ENCODE assay signal across 20 cellular contexts in genomic region chr1:230823835-230824485, GRCh38. TPM values are rescaled to one million over a fixed set of nuclear protein-coding genes. Genes with fewer than 3 reads are reported as not detected.
A peak's percentile ranks its signal among the peaks of the same experiment; 100 is the strongest.
DNase-seq lines count a peak whose midpoint lies in the region; ATAC-seq, FAIRE-seq and TF ChIP-seq lines count a peak whose summit lies in the region.
"Had no signal": no experiment of that assay in that cellular context is flagged by ENCODE, and none has a peak within 500 bp of the region (broad histone marks: within the 10 kb centered on the region; RNA-seq: fewer than 3 reads in every experiment).

No MANE protein-coding gene starts in this region.

- H3K36me3 ChIP-seq in bronchial epithelial cell (ENCODE audit: control insufficient read depth, insufficient read depth, low read length) (no peaks in the 10 kb centered on the region), mucosa of stomach (ENCODE audit: control insufficient read depth, insufficient read depth, low read length) (no peaks in the 10 kb centered on the region), thoracic aorta (no peaks in the 10 kb centered on the region)
- H3K36me3 ChIP-seq: Peyer's patch had no signal

- H3K4me1 ChIP-seq in mucosa of stomach (ENCODE audit: control insufficient read depth, insufficient read depth, low read length) (peaks cover 26% of the 10 kb centered on the region), thoracic aorta (ENCODE audit: control insufficient read depth in 1 of 2, low read depth in 2 of 2) (peaks cover 40 to 77% of the 10 kb centered on the region in 2 donors)

- no peak overlapping the region for H3K27ac Mint-ChIP-seq in activated CD4-positive, alpha-beta T cell treated with anti-CD3 and anti-CD28 coated beads, Interleukin-2, amount 10 ng/mL, durations not matched to agents 24 days and 14 days
- H3K27ac Mint-ChIP-seq: activated CD8-positive, alpha-beta T cell treated with anti-CD3 and anti-CD28 coated beads for 36 hours; CD8-positive, alpha-beta memory T cell; T-cell had no signal

- no peak overlapping the region for H3K4me3 Mint-ChIP-seq in activated CD4-positive, alpha-beta T cell treated with anti-CD3 and anti-CD28 coated beads, Interleukin-2, amount 10 ng/mL, durations not matched to agents 24 days and 14 days
- H3K4me3 Mint-ChIP-seq: activated CD8-positive, alpha-beta T cell treated with anti-CD3 and anti-CD28 coated beads for 36 hours; T-cell had no signal

- DNase-seq in activated CD4-positive, alpha-beta T cell treated with anti-CD3 and anti-CD28 coated beads, Interleukin-2, amount 10 ng/mL, durations not matched to agents 24 days and 14 days, result peak; percentile 42
- no peak for DNase-seq in activated CD4-positive, alpha-beta T cell treated with anti-CD3 and anti-CD28 coated beads, Interleukin-2, amount 50 U/mL, for 1 hour
- DNase-seq in bronchial epithelial cell (ENCODE audit: low read depth), result peak; percentile 28
- no peak for DNase-seq in thoracic aorta (ENCODE audit: low spot score)
- DNase-seq in stimulated activated naive CD4-positive, alpha-beta T cell (lab: John Stamatoyannopoulos, UW), result no peak
- DNase-seq in NCI-H2196 treated with DMSO at 0.1 percent for 48 hours (lab: John Stamatoyannopoulos, UW; ENCODE audit: unreplicated experiment), result no peak
- DNase-seq in NCI-H82 treated with DMSO at 0.1 percent for 48 hours (lab: John Stamatoyannopoulos, UW; ENCODE audit: unreplicated experiment), result no peak
- DNase-seq: ACHN; activated CD8-positive, alpha-beta T cell treated with anti-CD3 and anti-CD28 coated beads for 36 hours; CD8-positive, alpha-beta memory T cell; glutamatergic neuron; KBM-7; NCI-H2029 treated with DMSO at 0.1 percent for 48 hours; occipital lobe; Peyer's patch; T-cell had no signal

- H3K4me1 Mint-ChIP-seq in activated CD4-positive, alpha-beta T cell treated with anti-CD3 and anti-CD28 coated beads, Interleukin-2, amount 10 ng/mL, durations not matched to agents 24 days and 14 days, result no peaks in the 10 kb centered on the region
- H3K4me1 Mint-ChIP-seq: CD8-positive, alpha-beta memory T cell; T-cell had no signal

- H3K36me3 Mint-ChIP-seq in activated CD4-positive, alpha-beta T cell treated with anti-CD3 and anti-CD28 coated beads, Interleukin-2, amount 10 ng/mL, durations not matched to agents 24 days and 14 days (ENCODE audit: low read depth), result no peaks in the 10 kb centered on the region
- H3K36me3 Mint-ChIP-seq: CD8-positive, alpha-beta memory T cell; T-cell had no signal

- peak overlapping the region; percentile 84 to 91 for H3K27ac ChIP-seq in thoracic aorta
- H3K27ac ChIP-seq: Peyer's patch had no signal

- H3K4me3 ChIP-seq in bronchial epithelial cell (ENCODE audit: low read depth, low read length) (no peak overlapping the region), mucosa of stomach (ENCODE audit: low read length) (no peak overlapping the region), thoracic aorta (no peak overlapping the region)
- H3K4me3 ChIP-seq: Peyer's patch, skin epidermis had no signal

- H3K9me3 Mint-ChIP-seq in activated CD4-positive, alpha-beta T cell treated with anti-CD3 and anti-CD28 coated beads, Interleukin-2, amount 10 ng/mL, durations not matched to agents 24 days and 14 days, result no peaks in the 10 kb centered on the region
- H3K9me3 Mint-ChIP-seq: activated CD8-positive, alpha-beta T cell treated with anti-CD3 and anti-CD28 coated beads for 36 hours; CD8-positive, alpha-beta memory T cell; T-cell had no signal

- FAIRE-seq in bronchial epithelial cell (lab: Jason Lieb, UNC), result no peak
- FAIRE-seq: colon, urothelium cell line had no signal

- peaks cover 5% of the 10 kb centered on the region for H3K27me3 Mint-ChIP-seq in activated CD4-positive, alpha-beta T cell treated with anti-CD3 and anti-CD28 coated beads, Interleukin-2, amount 10 ng/mL, durations not matched to agents 24 days and 14 days
- H3K27me3 Mint-ChIP-seq: activated CD8-positive, alpha-beta T cell treated with anti-CD3 and anti-CD28 coated beads for 36 hours had no signal

- H3K9me3 ChIP-seq in mucosa of stomach (ENCODE audit: control insufficient read depth, low read length) (no peaks in the 10 kb centered on the region), thoracic aorta (no peaks in the 10 kb centered on the region)
- H3K9me3 ChIP-seq: Peyer's patch had no signal

- no peaks in the 10 kb centered on the region for H3K27me3 ChIP-seq in bronchial epithelial cell (ENCODE audit: control insufficient read depth, insufficient read depth, low read length)
- H3K27me3 ChIP-seq in mucosa of stomach (ENCODE audit: control insufficient read depth, insufficient read depth, low read length), result no peaks in the 10 kb centered on the region
- no peaks in the 10 kb centered on the region for H3K27me3 ChIP-seq in thoracic aorta (replicated peaks; ENCODE audit: insufficient read depth)
- H3K27me3 ChIP-seq: Peyer's patch had no signal

- intact Hi-C loops in activated CD4-positive, alpha-beta T cell treated with anti-CD3 and anti-CD28 coated beads, Interleukin-2, amount 10 ng/mL, durations not matched to agents 24 days and 14 days (cut with micrococcal nuclease), result no loop called here

- no peak for ATAC-seq in thoracic aorta (ENCODE audit: insufficient number of reproducible peaks, low FRiP score, low read depth)
- ATAC-seq: activated CD8-positive, alpha-beta T cell treated with anti-CD3 and anti-CD28 coated beads for 36 hours; T-cell had no signal

- peak overlapping the region; percentile 7 for H3K9ac ChIP-seq in mucosa of stomach (ENCODE audit: low read length)

- TF ChIP-seq CTCF in bronchial epithelial cell (IDR thresholded peaks at IDR 0.05; ENCODE audit: insufficient read depth, low read length, severe bottlenecking), result no peak
- TF ChIP-seq CTCF in thoracic aorta (IDR thresholded peaks at IDR 0.05), result no peak

RNA-seq across cellular contexts. Expression of gene C1orf198, which starts 44.4 kb away (rescaled TPM):
- total RNA-seq in activated CD4-positive, alpha-beta T cell treated with anti-CD3 and anti-CD28 coated beads, Interleukin-2, amount 10 ng/mL, durations not matched to agents 24 days and 14 days, result 12.4 and 13.7 TPM in 2 replicates
- total RNA-seq in bronchial epithelial cell (7.1 and 12.3 TPM in 2 replicates), thoracic aorta (100 to 1,000 TPM; 166 to 273 TPM)

Comparison
In these comparisons a context has a peak if more than half of its experiments do, and no peak if none do; other contexts are left out.
1. DNase-seq: peak in activated CD4-positive, alpha-beta T cell treated with anti-CD3 and anti-CD28 coated beads, Interleukin-2, amount 10 ng/mL, durations not matched to agents 24 days and 14 days (single experiment) and bronchial epithelial cell (single experiment); none in activated CD4-positive, alpha-beta T cell treated with anti-CD3 and anti-CD28 coated beads, Interleukin-2, amount 50 U/mL, for 1 hour (single experiment), thoracic aorta (single experiment), stimulated activated naive CD4-positive, alpha-beta T cell (0 of 6), NCI-H2196 treated with DMSO at 0.1 percent for 48 hours (single experiment) and NCI-H82 treated with DMSO at 0.1 percent for 48 hours (single experiment).
2. RNA of gene C1orf198, which starts 44.4 kb away (total RNA-seq): 166 to 273 TPM in thoracic aorta; 12.4 to 13.7 TPM in activated CD4-positive, alpha-beta T cell treated with anti-CD3 and anti-CD28 coated beads, Interleukin-2, amount 10 ng/mL, durations not matched to agents 24 days and 14 days and 7.1 to 12.3 TPM in bronchial epithelial cell; every median in the first group is over 10 times any median in the second.